In genomic region chr1:8027748-8028631, GRCh38 we compare ENCODE assay signal across 10 cellular contexts. TPM values are rescaled to one million over a fixed set of nuclear protein-coding genes. Genes with fewer than 3 reads are reported as not detected.
DNase-seq lines count a peak whose midpoint lies in the region; ATAC-seq and TF ChIP-seq lines count a peak whose summit lies in the region.
"Had no signal": no experiment of that assay in that cellular context is flagged by ENCODE, and none has a peak within 500 bp of the region (broad histone marks: within the 10 kb centered on the region; RNA-seq: fewer than 3 reads in every experiment).

No MANE protein-coding gene starts in this region.

- CTCF ChIA-PET in CD8-positive, alpha-beta memory T cell (lab: Charles Lee), result no interaction called here

- WGBS in adrenal gland, 4 donors, result 51 to 66% (median 55%) methylated on average over 8 of the region's 8 CpGs

- intact Hi-C loops in adrenal gland (cut with DNase I) (loop anchor here (5.0 to 10.0 kb wide), 2 partner anchors 287 to 289 kb away; partner anchors contain the start of gene SLC45A1 (in 2 of the 2)), left lung (cut with DNase I) (loop anchor here in 1 of 2 donors (5.0 kb wide), 1 partner anchor 289 kb away; the partner anchor contains the start of gene SLC45A1)

- H3K36me3 ChIP-seq in adrenal gland (replicated peaks in 1 of 2), result no peaks in the 10 kb centered on the region
- H3K36me3 ChIP-seq in left lung, result no peaks in the 10 kb centered on the region
- no peaks in the 10 kb centered on the region for H3K36me3 ChIP-seq in CD8-positive, alpha-beta memory T cell (ENCODE audit: insufficient read depth, low read length)
- H3K36me3 ChIP-seq: BLaER1 treated with 17β-estradiol and CSF1 and Interleukin-3, amounts not matched to agents 10 nM and 100 nM had no signal

- POLR2A ChIA-PET in CD8-positive, alpha-beta memory T cell (lab: Charles Lee), result no interaction called here

- peak; percentile 7 for ATAC-seq in left lung

- H3K4me1 ChIP-seq in adrenal gland (replicated peaks in 1 of 2) (peaks cover 20 to 31% of the 10 kb centered on the region in 2 donors), left lung (peaks cover 12 to 28% of the 10 kb centered on the region in 2 donors)
- peaks cover 12% of the 10 kb centered on the region for H3K4me1 ChIP-seq in CD8-positive, alpha-beta memory T cell (ENCODE audit: insufficient read depth, low read length)

- TF ChIP-seq CTCF in adrenal gland (IDR thresholded peaks at IDR 0.05) (no peak), left lung (IDR thresholded peaks at IDR 0.05) (no peak), type B pancreatic cell (conservative IDR thresholded peaks at IDR 0.05) (no peak)

- H3K27ac Mint-ChIP-seq in type B pancreatic cell, result peak overlapping the region; percentile 98
- peak overlapping the region in 1 of 8 donors; percentile 38 for H3K27ac Mint-ChIP-seq in CD8-positive, alpha-beta memory T cell
- H3K27ac Mint-ChIP-seq in activated naive CD8-positive, alpha-beta T cell treated with anti-CD3 and anti-CD28 coated beads for 36 hours, result no peak overlapping the region
- H3K27ac Mint-ChIP-seq: activated naive CD8-positive, alpha-beta T cell treated with anti-CD3 and anti-CD28 coated beads, Interleukin-2, amount 10 ng/mL, durations not matched to agents 7 days and 5 days had no signal

- H3K9me3 Mint-ChIP-seq in type B pancreatic cell, result no peaks in the 10 kb centered on the region
- H3K9me3 Mint-ChIP-seq in CD8-positive, alpha-beta memory T cell, result no peaks in the 10 kb centered on the region
- no peaks in the 10 kb centered on the region for H3K9me3 Mint-ChIP-seq in activated naive CD8-positive, alpha-beta T cell treated with anti-CD3 and anti-CD28 coated beads for 36 hours
- H3K9me3 Mint-ChIP-seq: activated naive CD8-positive, alpha-beta T cell treated with anti-CD3 and anti-CD28 coated beads, Interleukin-2, amount 10 ng/mL, durations not matched to agents 7 days and 5 days had no signal

- H3K9me3 ChIP-seq in adrenal gland (replicated peaks in 1 of 3) (no peaks in the 10 kb centered on the region), left lung (no peaks in the 10 kb centered on the region)
- H3K9me3 ChIP-seq in CD8-positive, alpha-beta memory T cell (ENCODE audit: low read length), result no peaks in the 10 kb centered on the region
- H3K9me3 ChIP-seq: BLaER1 treated with 17β-estradiol and CSF1 and Interleukin-3, amounts not matched to agents 10 nM and 100 nM had no signal

- no peaks in the 10 kb centered on the region for H3K27me3 ChIP-seq in adrenal gland
- peaks cover 0 to 45% of the 10 kb centered on the region in 2 donors for H3K27me3 ChIP-seq in left lung
- H3K27me3 ChIP-seq in CD8-positive, alpha-beta memory T cell (ENCODE audit: insufficient read depth, low read length, poor library complexity, severe bottlenecking), result peaks cover 6% of the 10 kb centered on the region

- peak; percentile 88 for DNase-seq in NCI-H510A treated with DMSO at 0.1 percent for 48 hours (lab: John Stamatoyannopoulos, UW)
- DNase-seq in NCI-H510A (lab: John Stamatoyannopoulos, UW), result no peak
- no peak for DNase-seq in adrenal gland
- DNase-seq in left lung, result no peak
- no peak for DNase-seq in type B pancreatic cell (ENCODE audit: extremely low spot score, unreplicated experiment)
- DNase-seq in GM19240 (ENCODE audit: insufficient read length, low spot score), result no peak
- DNase-seq in CD8-positive, alpha-beta memory T cell, result no peak
- no peak for DNase-seq in activated naive CD8-positive, alpha-beta T cell treated with anti-CD3 and anti-CD28 coated beads for 36 hours
- DNase-seq: activated naive CD8-positive, alpha-beta T cell treated with anti-CD3 and anti-CD28 coated beads, Interleukin-2, amount 10 ng/mL, durations not matched to agents 7 days and 5 days had no signal

- H3K27ac ChIP-seq in adrenal gland (peak overlapping the region in 3 of 5 donors; percentile 82 to 95 (median 84)), left lung (peak overlapping the region; percentile 86 to 88)
- no peak overlapping the region for H3K27ac ChIP-seq in CD8-positive, alpha-beta memory T cell (ENCODE audit: low read depth, low read length)
- H3K27ac ChIP-seq: BLaER1 treated with 17β-estradiol and CSF1 and Interleukin-3, amounts not matched to agents 10 nM and 100 nM had no signal

- TF ChIP-seq POLR2A in adrenal gland (IDR thresholded peaks at IDR 0.05), result no peak

- H3K4me1 Mint-ChIP-seq in type B pancreatic cell (ENCODE audit: unreplicated experiment), result peaks cover 43% of the 10 kb centered on the region
- H3K4me1 Mint-ChIP-seq in CD8-positive, alpha-beta memory T cell, result peaks cover 12 to 14% (median 13%) of the 10 kb centered on the region in 3 donors
- peaks cover 11% of the 10 kb centered on the region for H3K4me1 Mint-ChIP-seq in activated naive CD8-positive, alpha-beta T cell treated with anti-CD3 and anti-CD28 coated beads for 36 hours

- peaks cover 4% of the 10 kb centered on the region for H3K27me3 Mint-ChIP-seq in type B pancreatic cell
- peaks cover 11 to 12% of the 10 kb centered on the region in 2 donors for H3K27me3 Mint-ChIP-seq in CD8-positive, alpha-beta memory T cell
- peaks cover 36% of the 10 kb centered on the region for H3K27me3 Mint-ChIP-seq in activated naive CD8-positive, alpha-beta T cell treated with anti-CD3 and anti-CD28 coated beads for 36 hours

- H3K36me3 Mint-ChIP-seq in type B pancreatic cell, result peaks cover 18% of the 10 kb centered on the region
- H3K36me3 Mint-ChIP-seq in CD8-positive, alpha-beta memory T cell, result no peaks in the 10 kb centered on the region
- no peaks in the 10 kb centered on the region for H3K36me3 Mint-ChIP-seq in activated naive CD8-positive, alpha-beta T cell treated with anti-CD3 and anti-CD28 coated beads for 36 hours

- H3K4me3 ChIP-seq in adrenal gland (no peak overlapping the region), left lung (no peak overlapping the region)
- H3K4me3 ChIP-seq in CD8-positive, alpha-beta memory T cell (ENCODE audit: low read length), result no peak overlapping the region
- H3K4me3 ChIP-seq: BLaER1 treated with 17β-estradiol and CSF1 and Interleukin-3, amounts not matched to agents 10 nM and 100 nM had no signal

- H3K4me3 Mint-ChIP-seq in type B pancreatic cell, result peak overlapping the region; percentile 97
- H3K4me3 Mint-ChIP-seq in CD8-positive, alpha-beta memory T cell, result peak overlapping the region in 2 of 7 donors; percentile 24 to 80
- no peak overlapping the region for H3K4me3 Mint-ChIP-seq in activated naive CD8-positive, alpha-beta T cell treated with anti-CD3 and anti-CD28 coated beads for 36 hours

RNA-seq across cellular contexts. Expression of gene ERRFI1, which starts 1.9 kb away (rescaled TPM):
- total RNA-seq in adrenal gland (10 to 100 TPM; 16.0 to 71.5 (median 29.0) TPM), left lung (10 to 100 TPM; 60.8 to 63.0 TPM), type B pancreatic cell (ENCODE audit: low replicate concordance) (83.3 and 104 TPM in 2 replicates)
- 10 to 100 TPM; 14.4 to 29.8 (median 16.0) TPM for polyA plus RNA-seq in adrenal gland
- total RNA-seq in CD8-positive, alpha-beta memory T cell, result 1 to 10 TPM; 3.5 to 3.8 TPM
- 1.1 TPM for polyA plus RNA-seq in CD8-positive, alpha-beta memory T cell
- 1 to 10 TPM; 1.2 to 1.4 TPM for total RNA-seq in activated naive CD8-positive, alpha-beta T cell treated with anti-CD3 and anti-CD28 coated beads for 36 hours
